In genomic region chr21:42544544-42544943, GRCh38 we compare ENCODE assay signal across 16 cellular contexts. TPM values are rescaled to one million over a fixed set of nuclear protein-coding genes. Genes with fewer than 3 reads are reported as not detected.
"Had no signal": no experiment of that assay in that cellular context is flagged by ENCODE, and none has a peak within 500 bp of the region (broad histone marks: within the 10 kb centered on the region; RNA-seq: fewer than 3 reads in every experiment).

No MANE protein-coding gene starts in this region.

- H3K9me3 ChIP-seq: ascending aorta, breast epithelium, tibial artery had no signal

- H3K9me3 Mint-ChIP-seq: activated CD4-positive, alpha-beta memory T cell treated with anti-CD3 and anti-CD28 coated beads, Interleukin-2, amount 10 ng/mL, durations not matched to agents 7 days and 5 days; activated naive CD4-positive, alpha-beta T cell treated with anti-CD3 and anti-CD28 coated beads for 36 hours; activated T-helper 2 cell treated with anti-CD3 and anti-CD28 coated beads, Interferon-gamma antibody, Interleukin-2, Interleukin-4, amounts not matched to agents 10 μg/mL and 5 μg/mL and 100 μg/mL, durations not matched to agents 14 hours and 24 hours and 36 hours; natural killer cell; T-cell had no signal

- H3K27me3 Mint-ChIP-seq: activated CD4-positive, alpha-beta memory T cell treated with anti-CD3 and anti-CD28 coated beads, Interleukin-2, amount 10 ng/mL, durations not matched to agents 7 days and 5 days; activated CD4-positive, alpha-beta T cell treated with anti-CD3 and anti-CD28 coated beads for 36 hours; activated CD8-positive, alpha-beta memory T cell treated with anti-CD3 and anti-CD28 coated beads, Interleukin-2, amount 10 ng/mL, durations not matched to agents 7 days and 5 days; T-cell had no signal

- H3K27ac Mint-ChIP-seq: activated CD4-positive, alpha-beta memory T cell treated with anti-CD3 and anti-CD28 coated beads, Interleukin-2, amount 10 ng/mL, durations not matched to agents 7 days and 5 days; activated CD4-positive, alpha-beta T cell treated with anti-CD3 and anti-CD28 coated beads for 36 hours; activated CD8-positive, alpha-beta memory T cell treated with anti-CD3 and anti-CD28 coated beads, Interleukin-2, amount 10 ng/mL, durations not matched to agents 7 days and 5 days; activated naive CD4-positive, alpha-beta T cell treated with anti-CD3 and anti-CD28 coated beads for 36 hours; activated T-helper 2 cell treated with anti-CD3 and anti-CD28 coated beads, Interferon-gamma antibody, Interleukin-2, Interleukin-4, amounts not matched to agents 10 μg/mL and 5 μg/mL and 100 μg/mL, durations not matched to agents 14 hours and 24 hours and 36 hours; T-cell had no signal

- H3K4me3 ChIP-seq: ascending aorta, breast epithelium, coronary artery, tibial artery had no signal

- H3K4me3 Mint-ChIP-seq: activated CD4-positive, alpha-beta memory T cell treated with anti-CD3 and anti-CD28 coated beads, Interleukin-2, amount 10 ng/mL, durations not matched to agents 7 days and 5 days; activated CD4-positive, alpha-beta T cell treated with anti-CD3 and anti-CD28 coated beads for 36 hours; activated CD8-positive, alpha-beta memory T cell treated with anti-CD3 and anti-CD28 coated beads, Interleukin-2, amount 10 ng/mL, durations not matched to agents 7 days and 5 days; activated naive CD4-positive, alpha-beta T cell treated with anti-CD3 and anti-CD28 coated beads for 36 hours; natural killer cell; T-cell had no signal

- H3K36me3 ChIP-seq: breast epithelium had no signal

- H3K27me3 ChIP-seq: ascending aorta, breast epithelium, tibial artery had no signal

- H3K27ac ChIP-seq: ascending aorta, breast epithelium, coronary artery, parathyroid adenoma, tibial artery had no signal

- H3K4me1 ChIP-seq: ascending aorta, breast epithelium, parathyroid adenoma, tibial artery had no signal

- DNase-seq: activated CD4-positive, alpha-beta memory T cell treated with anti-CD3 and anti-CD28 coated beads, Interleukin-2, amount 10 ng/mL, durations not matched to agents 7 days and 5 days; activated CD4-positive, alpha-beta T cell treated with anti-CD3 and anti-CD28 coated beads for 36 hours; activated CD8-positive, alpha-beta memory T cell treated with anti-CD3 and anti-CD28 coated beads, Interleukin-2, amount 10 ng/mL, durations not matched to agents 7 days and 5 days; activated naive CD4-positive, alpha-beta T cell treated with anti-CD3 and anti-CD28 coated beads for 36 hours; natural killer cell; stimulated activated CD4-positive, alpha-beta T cell treated with anti-CD3 and anti-CD28 coated beads, Interleukin-12 subunit alpha, Interleukin-12 subunit beta, amount 100 ng/mL, for 4 hours; stimulated activated CD4-positive, alpha-beta T cell treated with anti-CD3 and anti-CD28 coated beads, Interleukin-1b, Interleukin-23, amount 100 ng/mL, for 48 hours; stimulated activated CD8-positive, alpha-beta memory T cell treated with anti-CD3 and anti-CD28 coated beads, Interleukin-4, amount 100 ng/mL, for 48 hours; stimulated activated naive CD4-positive, alpha-beta T cell treated with Interleukin-2 at 50 U/mL for 16 hours; T-cell had no signal

RNA-seq across cellular contexts. Expression of gene RSPH1, which starts 48.5 kb away (rescaled TPM):
- total RNA-seq: activated CD4-positive, alpha-beta memory T cell treated with anti-CD3 and anti-CD28 coated beads, Interleukin-2, amount 10 ng/mL, durations not matched to agents 7 days and 5 days; activated CD8-positive, alpha-beta memory T cell treated with anti-CD3 and anti-CD28 coated beads, Interleukin-2, amount 10 ng/mL, durations not matched to agents 7 days and 5 days; activated T-helper 2 cell treated with anti-CD3 and anti-CD28 coated beads, Interferon-gamma antibody, Interleukin-2, Interleukin-4, amounts not matched to agents 10 μg/mL and 5 μg/mL and 100 μg/mL, durations not matched to agents 14 hours and 24 hours and 36 hours; ascending aorta had no signal
